In genomic region chr9:19151425-19152159, GRCh38 we compare ENCODE assay signal across 19 cellular contexts.
"Had no signal": no experiment of that assay in that cellular context is flagged by ENCODE, and none has a peak within 500 bp of the region (broad histone marks: within the 10 kb centered on the region; RNA-seq: fewer than 3 reads in every experiment).

No MANE protein-coding gene starts in this region.

- H3K36me3 ChIP-seq: brain microvascular endothelial cell, left ventricle myocardium inferior, ovary, sigmoid colon, spleen had no signal

- H3K4me3 ChIP-seq: left ventricle myocardium inferior, ovary, sigmoid colon, spleen had no signal

- H3K27ac ChIP-seq: brain microvascular endothelial cell, left ventricle myocardium inferior, ovary, sigmoid colon, spleen had no signal

- H3K9me3 ChIP-seq: left ventricle myocardium inferior, ovary, sigmoid colon, spleen had no signal

- DNase-seq: activated CD4-positive, alpha-beta T cell treated with anti-CD3 and anti-CD28 coated beads, Interleukin-2, amount 10 ng/mL, durations not matched to agents 24 days and 14 days; activated CD8-positive, alpha-beta T cell treated with anti-CD3 and anti-CD28 coated beads, Interleukin-2, amount 10 ng/mL, durations not matched to agents 7 days and 5 days; activated naive CD4-positive, alpha-beta T cell treated with Interleukin-2 at 50 U/mL for 16 hours; activated T-cell treated with anti-CD3 and anti-CD28 coated beads, Interleukin-2, amount 50 U/mL, for 24 hours; brain microvascular endothelial cell; central memory CD4-positive, alpha-beta T cell; foreskin melanocyte; glutamatergic neuron; hypothalamus; islet precursor cell; left ventricle myocardium inferior; naive thymus-derived CD8-positive, alpha-beta T cell; sigmoid colon; spleen; stimulated activated CD4-positive, alpha-beta T cell treated with anti-CD3 and anti-CD28 coated beads, Interleukin-4, amount 100 ng/mL, for 4 hours; T1000 had no signal

- FAIRE-seq: colon had no signal

- H3K4me1 ChIP-seq: sigmoid colon had no signal

- ATAC-seq: activated CD8-positive, alpha-beta T cell treated with anti-CD3 and anti-CD28 coated beads, Interleukin-2, amount 10 ng/mL, durations not matched to agents 7 days and 5 days; naive thymus-derived CD8-positive, alpha-beta T cell; stimulated activated memory B cell treated with anti-CD40 and anti-IgM and Interleukin-4, amounts not matched to agents 10 μg/mL and 1 μg/mL and 100 μg/mL, for 72 hours had no signal
